In the genomic region with DNA sequence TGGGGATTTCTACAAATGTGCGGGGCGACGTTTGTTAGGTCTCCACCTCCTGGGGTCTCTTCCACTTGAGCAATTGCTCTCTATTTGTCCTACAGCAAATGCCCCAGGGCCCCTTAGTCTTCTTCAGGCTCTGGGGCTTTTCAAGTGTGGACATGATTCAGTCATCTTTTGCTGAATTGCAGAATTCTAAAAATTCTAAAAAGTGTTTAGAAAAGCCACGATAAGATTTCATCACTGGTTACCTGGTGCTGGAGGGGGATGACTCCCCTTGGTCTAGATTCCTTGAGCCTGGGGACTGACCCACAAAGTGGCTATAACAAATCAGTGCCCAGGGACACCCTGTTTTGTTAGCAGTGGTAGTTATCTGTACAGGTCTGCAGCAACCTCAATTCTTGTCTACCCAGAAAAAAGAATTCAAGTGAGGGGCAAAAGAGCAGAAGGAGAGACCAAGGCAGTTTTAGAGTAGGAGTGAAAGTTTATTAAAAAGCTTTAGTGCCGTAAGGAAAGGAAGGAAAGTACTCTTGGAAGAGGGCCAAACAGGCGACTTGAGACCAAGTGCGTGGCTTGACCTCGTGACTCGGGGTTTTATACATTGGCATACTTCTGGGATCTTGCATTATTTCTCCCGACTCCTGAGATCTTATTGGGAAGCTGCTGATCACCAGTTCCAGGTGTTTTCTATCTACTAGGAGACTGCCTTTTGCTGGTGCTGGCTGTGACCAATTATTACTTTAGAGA, we compare ENCODE assay signal across 1 cellular context.
TF ChIP-seq lines count a peak whose summit lies in the region.

No MANE protein-coding gene starts in this region.

TF ChIP-seq in GM23338, 12 proteins besides CTCF, POLR2A, EP300 and RAD21:
- TF ChIP-seq, protein P1, sequence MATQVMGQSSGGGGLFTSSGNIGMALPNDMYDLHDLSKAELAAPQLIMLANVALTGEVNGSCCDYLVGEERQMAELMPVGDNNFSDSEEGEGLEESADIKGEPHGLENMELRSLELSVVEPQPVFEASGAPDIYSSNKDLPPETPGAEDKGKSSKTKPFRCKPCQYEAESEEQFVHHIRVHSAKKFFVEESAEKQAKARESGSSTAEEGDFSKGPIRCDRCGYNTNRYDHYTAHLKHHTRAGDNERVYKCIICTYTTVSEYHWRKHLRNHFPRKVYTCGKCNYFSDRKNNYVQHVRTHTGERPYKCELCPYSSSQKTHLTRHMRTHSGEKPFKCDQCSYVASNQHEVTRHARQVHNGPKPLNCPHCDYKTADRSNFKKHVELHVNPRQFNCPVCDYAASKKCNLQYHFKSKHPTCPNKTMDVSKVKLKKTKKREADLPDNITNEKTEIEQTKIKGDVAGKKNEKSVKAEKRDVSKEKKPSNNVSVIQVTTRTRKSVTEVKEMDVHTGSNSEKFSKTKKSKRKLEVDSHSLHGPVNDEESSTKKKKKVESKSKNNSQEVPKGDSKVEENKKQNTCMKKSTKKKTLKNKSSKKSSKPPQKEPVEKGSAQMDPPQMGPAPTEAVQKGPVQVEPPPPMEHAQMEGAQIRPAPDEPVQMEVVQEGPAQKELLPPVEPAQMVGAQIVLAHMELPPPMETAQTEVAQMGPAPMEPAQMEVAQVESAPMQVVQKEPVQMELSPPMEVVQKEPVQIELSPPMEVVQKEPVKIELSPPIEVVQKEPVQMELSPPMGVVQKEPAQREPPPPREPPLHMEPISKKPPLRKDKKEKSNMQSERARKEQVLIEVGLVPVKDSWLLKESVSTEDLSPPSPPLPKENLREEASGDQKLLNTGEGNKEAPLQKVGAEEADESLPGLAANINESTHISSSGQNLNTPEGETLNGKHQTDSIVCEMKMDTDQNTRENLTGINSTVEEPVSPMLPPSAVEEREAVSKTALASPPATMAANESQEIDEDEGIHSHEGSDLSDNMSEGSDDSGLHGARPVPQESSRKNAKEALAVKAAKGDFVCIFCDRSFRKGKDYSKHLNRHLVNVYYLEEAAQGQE (IDR thresholded peaks at IDR 0.05; ENCODE audit: unreplicated experiment), result no peak
- TF ChIP-seq JUNB (IDR thresholded peaks at IDR 0.05; ENCODE audit: unreplicated experiment) (no peak), STAT1 (IDR thresholded peaks at IDR 0.05; ENCODE audit: unreplicated experiment) (no peak), EZH2phosphoT487 (IDR thresholded peaks at IDR 0.05; ENCODE audit: unreplicated experiment) (no peak), NANOG (IDR thresholded peaks at IDR 0.05; ENCODE audit: borderline replicate concordance) (no peak), ZNF331 (CRISPR knock-in tag; IDR thresholded peaks at IDR 0.05; ENCODE audit: low read depth) (no peak), POLR2AphosphoS5 (IDR thresholded peaks at IDR 0.05; ENCODE audit: low read depth) (no peak), EZH2 (IDR thresholded peaks at IDR 0.05; ENCODE audit: low read depth, unreplicated experiment) (no peak), ZNF114 (CRISPR knock-in tag; IDR thresholded peaks at IDR 0.05) (no peak), CREB1 (CRISPR knock-in tag; IDR thresholded peaks at IDR 0.05; ENCODE audit: low read depth) (no peak)
- TF ChIP-seq, protein P2, sequence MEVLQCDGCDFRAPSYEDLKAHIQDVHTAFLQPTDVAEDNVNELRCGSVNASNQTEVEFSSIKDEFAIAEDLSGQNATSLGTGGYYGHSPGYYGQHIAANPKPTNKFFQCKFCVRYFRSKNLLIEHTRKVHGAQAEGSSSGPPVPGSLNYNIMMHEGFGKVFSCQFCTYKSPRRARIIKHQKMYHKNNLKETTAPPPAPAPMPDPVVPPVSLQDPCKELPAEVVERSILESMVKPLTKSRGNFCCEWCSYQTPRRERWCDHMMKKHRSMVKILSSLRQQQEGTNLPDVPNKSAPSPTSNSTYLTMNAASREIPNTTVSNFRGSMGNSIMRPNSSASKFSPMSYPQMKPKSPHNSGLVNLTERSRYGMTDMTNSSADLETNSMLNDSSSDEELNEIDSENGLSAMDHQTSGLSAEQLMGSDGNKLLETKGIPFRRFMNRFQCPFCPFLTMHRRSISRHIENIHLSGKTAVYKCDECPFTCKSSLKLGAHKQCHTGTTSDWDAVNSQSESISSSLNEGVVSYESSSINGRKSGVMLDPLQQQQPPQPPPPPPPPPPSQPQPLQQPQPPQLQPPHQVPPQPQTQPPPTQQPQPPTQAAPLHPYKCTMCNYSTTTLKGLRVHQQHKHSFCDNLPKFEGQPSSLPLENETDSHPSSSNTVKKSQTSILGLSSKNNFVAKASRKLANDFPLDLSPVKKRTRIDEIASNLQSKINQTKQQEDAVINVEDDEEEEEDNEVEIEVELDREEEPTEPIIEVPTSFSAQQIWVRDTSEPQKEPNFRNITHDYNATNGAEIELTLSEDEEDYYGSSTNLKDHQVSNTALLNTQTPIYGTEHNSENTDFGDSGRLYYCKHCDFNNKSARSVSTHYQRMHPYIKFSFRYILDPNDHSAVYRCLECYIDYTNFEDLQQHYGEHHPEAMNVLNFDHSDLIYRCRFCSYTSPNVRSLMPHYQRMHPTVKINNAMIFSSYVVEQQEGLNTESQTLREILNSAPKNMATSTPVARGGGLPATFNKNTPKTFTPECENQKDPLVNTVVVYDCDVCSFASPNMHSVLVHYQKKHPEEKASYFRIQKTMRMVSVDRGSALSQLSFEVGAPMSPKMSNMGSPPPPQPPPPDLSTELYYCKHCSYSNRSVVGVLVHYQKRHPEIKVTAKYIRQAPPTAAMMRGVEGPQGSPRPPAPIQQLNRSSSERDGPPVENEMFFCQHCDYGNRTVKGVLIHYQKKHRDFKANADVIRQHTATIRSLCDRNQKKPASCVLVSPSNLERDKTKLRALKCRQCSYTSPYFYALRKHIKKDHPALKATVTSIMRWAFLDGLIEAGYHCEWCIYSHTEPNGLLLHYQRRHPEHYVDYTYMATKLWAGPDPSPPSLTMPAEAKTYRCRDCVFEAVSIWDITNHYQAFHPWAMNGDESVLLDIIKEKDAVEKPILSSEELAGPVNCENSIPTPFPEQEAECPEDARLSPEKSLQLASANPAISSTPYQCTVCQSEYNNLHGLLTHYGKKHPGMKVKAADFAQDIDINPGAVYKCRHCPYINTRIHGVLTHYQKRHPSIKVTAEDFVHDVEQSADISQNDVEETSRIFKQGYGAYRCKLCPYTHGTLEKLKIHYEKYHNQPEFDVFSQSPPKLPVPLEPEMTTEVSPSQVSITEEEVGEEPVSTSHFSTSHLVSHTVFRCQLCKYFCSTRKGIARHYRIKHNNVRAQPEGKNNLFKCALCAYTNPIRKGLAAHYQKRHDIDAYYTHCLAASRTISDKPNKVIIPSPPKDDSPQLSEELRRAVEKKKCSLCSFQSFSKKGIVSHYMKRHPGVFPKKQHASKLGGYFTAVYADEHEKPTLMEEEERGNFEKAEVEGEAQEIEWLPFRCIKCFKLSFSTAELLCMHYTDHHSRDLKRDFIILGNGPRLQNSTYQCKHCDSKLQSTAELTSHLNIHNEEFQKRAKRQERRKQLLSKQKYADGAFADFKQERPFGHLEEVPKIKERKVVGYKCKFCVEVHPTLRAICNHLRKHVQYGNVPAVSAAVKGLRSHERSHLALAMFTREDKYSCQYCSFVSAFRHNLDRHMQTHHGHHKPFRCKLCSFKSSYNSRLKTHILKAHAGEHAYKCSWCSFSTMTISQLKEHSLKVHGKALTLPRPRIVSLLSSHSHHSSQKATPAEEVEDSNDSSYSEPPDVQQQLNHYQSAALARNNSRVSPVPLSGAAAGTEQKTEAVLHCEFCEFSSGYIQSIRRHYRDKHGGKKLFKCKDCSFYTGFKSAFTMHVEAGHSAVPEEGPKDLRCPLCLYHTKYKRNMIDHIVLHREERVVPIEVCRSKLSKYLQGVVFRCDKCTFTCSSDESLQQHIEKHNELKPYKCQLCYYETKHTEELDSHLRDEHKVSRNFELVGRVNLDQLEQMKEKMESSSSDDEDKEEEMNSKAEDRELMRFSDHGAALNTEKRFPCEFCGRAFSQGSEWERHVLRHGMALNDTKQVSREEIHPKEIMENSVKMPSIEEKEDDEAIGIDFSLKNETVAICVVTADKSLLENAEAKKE (CRISPR knock-in tag; IDR thresholded peaks at IDR 0.05), result no peak
- TF ChIP-seq, protein P3, sequence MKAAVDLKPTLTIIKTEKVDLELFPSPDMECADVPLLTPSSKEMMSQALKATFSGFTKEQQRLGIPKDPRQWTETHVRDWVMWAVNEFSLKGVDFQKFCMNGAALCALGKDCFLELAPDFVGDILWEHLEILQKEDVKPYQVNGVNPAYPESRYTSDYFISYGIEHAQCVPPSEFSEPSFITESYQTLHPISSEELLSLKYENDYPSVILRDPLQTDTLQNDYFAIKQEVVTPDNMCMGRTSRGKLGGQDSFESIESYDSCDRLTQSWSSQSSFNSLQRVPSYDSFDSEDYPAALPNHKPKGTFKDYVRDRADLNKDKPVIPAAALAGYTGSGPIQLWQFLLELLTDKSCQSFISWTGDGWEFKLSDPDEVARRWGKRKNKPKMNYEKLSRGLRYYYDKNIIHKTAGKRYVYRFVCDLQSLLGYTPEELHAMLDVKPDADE (IDR thresholded peaks at IDR 0.05), result no peak
